In the genomic region with DNA sequence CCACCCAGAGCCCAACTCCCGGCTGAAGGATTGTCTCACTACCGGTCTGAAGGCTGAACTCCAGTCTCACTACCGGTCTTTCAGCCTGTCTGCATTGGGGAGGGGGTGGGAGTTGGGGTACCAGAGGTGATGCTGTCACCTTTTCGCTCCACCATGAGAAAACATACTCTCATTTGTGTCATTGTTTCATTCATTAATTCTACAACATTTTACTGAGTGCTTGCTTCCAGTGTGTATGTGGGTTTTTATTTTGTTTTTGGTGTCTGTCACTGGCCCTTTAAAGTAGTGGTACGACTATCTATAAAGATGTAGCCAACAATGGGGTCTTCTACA, we compare ENCODE assay signal across 8 cellular contexts. TPM values are rescaled to one million over a fixed set of nuclear protein-coding genes. Genes with fewer than 3 reads are reported as not detected.
A peak's percentile ranks its signal among the peaks of the same experiment; 100 is the strongest.
DNase-seq lines count a peak whose midpoint lies in the region; ATAC-seq, FAIRE-seq and TF ChIP-seq lines count a peak whose summit lies in the region.

No MANE protein-coding gene starts in this region.

- no peak for FAIRE-seq in urothelium cell line (lab: Jason Lieb, UNC)

- TF ChIP-seq CTCF in AG04449 (IDR thresholded peaks at IDR 0.05; ENCODE audit: insufficient read depth, low read length, missing control alignments) (no peak), choroid plexus epithelial cell (conservative IDR thresholded peaks at IDR 0.05; ENCODE audit: low read depth, low read length) (no peak), omental fat pad (IDR thresholded peaks at IDR 0.05) (no peak)

- peaks cover 3 to 27% (median 4%) of the 10 kb centered on the region in 5 donors for H3K36me3 Mint-ChIP-seq in naive thymus-derived CD4-positive, alpha-beta T cell

- no peak for ATAC-seq in naive thymus-derived CD4-positive, alpha-beta T cell
- ATAC-seq in GM21515 (IDR thresholded peaks at IDR 0.05; ENCODE audit: unreplicated experiment), result no peak
- ATAC-seq in omental fat pad (ENCODE audit: low FRiP score), result no peak
- no peak for ATAC-seq in HG03045 (IDR thresholded peaks at IDR 0.05; ENCODE audit: unreplicated experiment)

- H3K4me3 ChIP-seq in AG04449 (ENCODE audit: low read depth, low read length) (peak overlapping the region; percentile 53), choroid plexus epithelial cell (ENCODE audit: low read depth, low read length) (peak overlapping the region; percentile 39)
- H3K4me3 ChIP-seq in naive thymus-derived CD4-positive, alpha-beta T cell (ENCODE audit: low read length), result peak overlapping the region; percentile 19

- peaks cover 36 to 60% (median 58%) of the 10 kb centered on the region in 7 donors for H3K4me1 Mint-ChIP-seq in naive thymus-derived CD4-positive, alpha-beta T cell

- H3K9me3 Mint-ChIP-seq in naive thymus-derived CD4-positive, alpha-beta T cell, result no peaks in the 10 kb centered on the region

- H3K27me3 ChIP-seq in naive thymus-derived CD4-positive, alpha-beta T cell (ENCODE audit: control insufficient read depth in 2 of 2, insufficient read depth in 2 of 2, low read length in 2 of 2), result no peaks in the 10 kb centered on the region

- peaks cover 35 to 43% of the 10 kb centered on the region in 2 donors for H3K4me1 ChIP-seq in naive thymus-derived CD4-positive, alpha-beta T cell (ENCODE audit: control insufficient read depth in 2 of 2, insufficient read depth in 2 of 2, low read length in 2 of 2)

- H3K27me3 Mint-ChIP-seq in naive thymus-derived CD4-positive, alpha-beta T cell, result peaks cover 0 to 2% (median 0%) of the 10 kb centered on the region in 5 donors

- peak overlapping the region; percentile 82 to 98 (median 92) for H3K4me3 Mint-ChIP-seq in naive thymus-derived CD4-positive, alpha-beta T cell

- no peaks in the 10 kb centered on the region for H3K9me3 ChIP-seq in KOPT-K1 (ENCODE audit: insufficient read depth, low read length, poor library complexity, severe bottlenecking)
- no peaks in the 10 kb centered on the region for H3K9me3 ChIP-seq in naive thymus-derived CD4-positive, alpha-beta T cell (ENCODE audit: control insufficient read depth in 2 of 3, low read length in 3 of 3)

- intact Hi-C loops in naive thymus-derived CD4-positive, alpha-beta T cell (cut with micrococcal nuclease), result loop anchor here (1.0 to 10.0 kb wide), 16 partner anchors 8 to 1928 kb away; partner anchors contain the start of genes ATP23 (in 2 of the 2), DDIT3 (in 2 of the 2), TSFM (in 2 of the 2) and ARHGAP9 (in 1 of the 2)

- H3K27ac ChIP-seq in KOPT-K1 (ENCODE audit: low read depth, low read length, poor library complexity, severe bottlenecking), result peak overlapping the region; percentile 48
- peak overlapping the region; percentile 85 for H3K27ac ChIP-seq in naive thymus-derived CD4-positive, alpha-beta T cell (ENCODE audit: low read depth, low read length)

- peaks cover 43% of the 10 kb centered on the region for H3K36me3 ChIP-seq in KOPT-K1 (ENCODE audit: insufficient read depth, low read length)
- H3K36me3 ChIP-seq in naive thymus-derived CD4-positive, alpha-beta T cell (ENCODE audit: control insufficient read depth in 2 of 3, insufficient read depth in 3 of 3, low read length in 3 of 3), result peaks cover 0 to 13% (median 5%) of the 10 kb centered on the region in 3 experiments

- no peak for DNase-seq in AG04449 (ENCODE audit: low read depth, low spot score)
- DNase-seq in choroid plexus epithelial cell (ENCODE audit: low read depth), result no peak
- DNase-seq in naive thymus-derived CD4-positive, alpha-beta T cell, result no peak
- no peak for DNase-seq in omental fat pad (ENCODE audit: low spot score)
- no peak for DNase-seq in urothelium cell line (ENCODE audit: low spot score)

- POLR2A ChIA-PET in AG04449 (lab: Yijun Ruan, JAX), result interaction anchor here (0.8 to 1.0 kb wide), 3 partner anchors 19 to 141 kb away, joined by 3 to 4 read pairs (median 3); partner anchors contain the start of genes EEF1AKMT3 and METTL1
- POLR2A ChIA-PET in naive thymus-derived CD4-positive, alpha-beta T cell (lab: Charles Lee), result interaction anchor here (0.9 to 1.0 kb wide), 3 partner anchors 8 to 59 kb away, joined by 3 to 9 read pairs (median 4); partner anchors contain the start of gene OS9

- H3K27ac Mint-ChIP-seq in naive thymus-derived CD4-positive, alpha-beta T cell, result peak overlapping the region; percentile 86 to 99 (median 93)

- CTCF ChIA-PET in AG04449 (lab: Yijun Ruan, JAX), result interaction anchor here (1.0 kb wide), 1 partner anchor 8 kb away, joined by 3 read pairs; no protein-coding TSS in a partner anchor
- CTCF ChIA-PET in naive thymus-derived CD4-positive, alpha-beta T cell (lab: Charles Lee), result interaction anchor here (0.8 kb wide), 1 partner anchor 167 kb away, joined by 3 read pairs; no protein-coding TSS in a partner anchor

RNA-seq across cellular contexts. Expression of gene CDK4, which starts 0.5 kb away (rescaled TPM):
- total RNA-seq in naive thymus-derived CD4-positive, alpha-beta T cell, result 100 to 1,000 TPM in 1 of 5 experiments, 10 to 100 TPM in 4; 23.8 to 108 (median 42.9) TPM
- 100 to 1,000 TPM in 1 of 2 donors, 10 to 100 TPM in 1; 77.6 to 105 TPM for polyA plus RNA-seq in naive thymus-derived CD4-positive, alpha-beta T cell
- 10 to 100 TPM; 81.9 to 96.2 (median 89.0) TPM for total RNA-seq in omental fat pad

RNA-seq across cellular contexts. Expression of gene MARCHF9, which starts 2.3 kb away (rescaled TPM):
- 10 to 100 TPM; 27.8 to 61.7 (median 44.4) TPM for total RNA-seq in naive thymus-derived CD4-positive, alpha-beta T cell
- 1 to 10 TPM; 3.2 to 6.6 TPM for polyA plus RNA-seq in naive thymus-derived CD4-positive, alpha-beta T cell
- total RNA-seq in omental fat pad, result 1 to 10 TPM; 2.4 to 8.7 (median 5.1) TPM

RNA-seq across cellular contexts. Expression of gene TSPAN31, which starts 7.8 kb away (rescaled TPM):
- 10 to 100 TPM; 12.3 to 23.9 (median 20.3) TPM for total RNA-seq in naive thymus-derived CD4-positive, alpha-beta T cell
- 10 to 100 TPM; 50.1 to 50.5 TPM for polyA plus RNA-seq in naive thymus-derived CD4-positive, alpha-beta T cell
- 10 to 100 TPM; 41.8 to 70.7 (median 65.7) TPM for total RNA-seq in omental fat pad

RNA-seq across cellular contexts. Expression of gene AGAP2, which starts 14.1 kb away (rescaled TPM):
- total RNA-seq in naive thymus-derived CD4-positive, alpha-beta T cell, result 10 to 100 TPM; 33.9 to 66.7 (median 60.4) TPM
- polyA plus RNA-seq in naive thymus-derived CD4-positive, alpha-beta T cell, result 1 to 10 TPM; 3.0 to 6.0 TPM
- total RNA-seq in omental fat pad, result 1 to 10 TPM; 1.2 to 7.1 (median 1.9) TPM

RNA-seq across cellular contexts. Expression of gene CYP27B1, which starts 14.2 kb away (rescaled TPM):
- 1 to 10 TPM in 4 of 5 experiments, under 1 TPM in 1; 0.97 to 2.6 (median 1.7) TPM for total RNA-seq in naive thymus-derived CD4-positive, alpha-beta T cell
- under 1 TPM in 1 of 2 donors, not detected in 1; 0.20 TPM for polyA plus RNA-seq in naive thymus-derived CD4-positive, alpha-beta T cell
- 1 to 10 TPM in 2 of 4 donors, under 1 TPM in 1, not detected in 1; 0.19 to 5.6 (median 2.8) TPM for total RNA-seq in omental fat pad
